ENCODE assay signal across 8 cellular contexts in the genomic region with DNA sequence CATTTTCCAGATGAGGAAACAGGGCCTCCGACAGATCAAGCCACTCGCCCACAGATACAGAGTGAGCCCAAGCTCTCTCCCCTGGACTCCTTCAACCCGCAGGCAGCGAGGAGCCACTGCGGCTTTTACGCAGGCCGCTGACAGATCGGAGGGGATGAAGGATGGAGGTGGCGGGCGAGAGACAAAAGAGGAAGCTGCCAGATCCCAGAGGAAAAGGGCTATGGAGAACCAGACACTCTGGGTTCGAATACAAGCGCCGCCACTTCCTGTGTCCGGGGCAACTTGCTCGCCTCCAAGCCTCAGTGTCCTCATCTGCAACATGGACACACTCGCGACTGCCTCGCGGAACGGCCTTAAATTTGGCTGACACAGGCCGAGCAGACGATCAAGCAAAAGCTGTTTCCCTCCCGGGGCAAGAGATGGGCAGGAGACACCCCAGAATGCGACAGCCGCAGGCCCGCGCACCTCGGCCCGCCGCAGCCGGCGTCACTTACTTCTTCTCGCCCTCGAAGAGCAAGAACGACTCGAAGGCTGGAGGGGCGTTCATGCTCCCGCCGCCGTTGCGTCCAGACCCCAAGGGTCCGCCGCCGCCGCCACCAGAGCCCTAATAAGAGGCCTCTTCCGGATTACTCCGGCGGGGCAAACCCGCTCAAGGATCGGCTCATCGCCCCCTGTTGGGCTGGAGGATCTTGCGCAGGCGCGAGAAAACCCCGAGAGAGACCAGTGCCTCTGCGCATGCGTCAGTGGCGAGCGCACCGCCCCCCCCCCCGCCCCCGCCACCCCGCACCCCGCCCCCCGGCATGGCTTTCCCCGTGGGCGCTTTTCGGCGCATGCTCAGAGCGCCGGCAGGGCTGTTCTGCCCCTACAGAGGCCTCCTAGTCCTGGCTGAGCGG. TPM values are rescaled to one million over a fixed set of nuclear protein-coding genes. Genes with fewer than 3 reads are reported as not detected.
DNase-seq lines count a peak whose midpoint lies in the region; ATAC-seq, FAIRE-seq and TF ChIP-seq lines count a peak whose summit lies in the region.
"Not testable (repeated sequence)": the region's sequence is repeated elsewhere in the genome, so short reads cannot be mapped to it uniquely, and the experiment has no call there.

Gene POLR2J, minus strand, starts transcription at position 609 of the 893 bp plus-strand sequence. Its CDS starts 62 bp downstream, at position 547.

- DNase-seq in GM12865 (ENCODE audit: low read depth) (peak; percentile 89), K562 (ENCODE audit: extremely low read depth in 1 of 4, low spot score in 3 of 4) (peak in 1 of 4 experiments; percentile 91), right cardiac atrium (peak; percentile 72 to 97 (median 95)), putamen (ENCODE audit: low spot score) (peak; percentile 49)
- not testable (repeated sequence) for DNase-seq in H7
- DNase-seq in activated CD4-positive, alpha-beta T cell treated with anti-CD3 and anti-CD28 coated beads for 24 hours (ENCODE audit: low read depth in 2 of 2): peak; percentile 76 to 97

- 1% methylated on average over 16 of the region's 72 CpGs for WGBS in K562 (ENCODE audit: insufficient coverage, low coverage, missing lambda C conversion rate)
- WGBS in right cardiac atrium: under 1% methylated on average over 43 of the region's 72 CpGs

- not testable (repeated sequence) for H3K4me1 ChIP-seq in HUES6 (ENCODE audit: control insufficient read depth, insufficient read depth, low read length); K562 (replicated peaks in 1 of 2; ENCODE audit: control insufficient read depth in 2 of 2, insufficient read depth in 2 of 2, low read length in 2 of 2); right cardiac atrium (ENCODE audit: control insufficient read depth, insufficient read depth, low read length); subcutaneous abdominal adipose tissue (ENCODE audit: control insufficient read depth in 5 of 5, insufficient read depth in 5 of 5, low read length in 5 of 5)

- H3K27me3 ChIP-seq in H7 (ENCODE audit: control insufficient read depth, insufficient read depth, low read length); HUES6 (ENCODE audit: control insufficient read depth, insufficient read depth, low read length); K562 (ENCODE audit: control insufficient read depth in 2 of 2, insufficient read depth in 2 of 2, low read length in 2 of 2); right cardiac atrium (ENCODE audit: control insufficient read depth, insufficient read depth); subcutaneous abdominal adipose tissue (ENCODE audit: control insufficient read depth in 5 of 5, insufficient read depth in 4 of 5, low read length in 5 of 5): not testable (repeated sequence)

- CTCF ChIA-PET in K562 (lab: Yijun Ruan, JAX; ENCODE audit: low intra/inter-chr PET ratio): not testable (repeated sequence)

- H3K4me3 ChIP-seq in GM12865 (ENCODE audit: low read depth, low read length) (peak within 1 kb of the TSS; percentile 41), H7 (ENCODE audit: insufficient read depth, low read depth, low read length) (peak within 1 kb of the TSS; percentile 35), HUES6 (ENCODE audit: low read depth, low read length) (peak within 1 kb of the TSS; percentile 45), K562 (peak within 1 kb of the TSS; percentile 48), subcutaneous abdominal adipose tissue (ENCODE audit: low read depth in 1 of 5, low read length in 5 of 5) (peak within 1 kb of the TSS in 4 of 5 donors; percentile 36 to 55 (median 40))
- H3K4me3 ChIP-seq in right cardiac atrium (ENCODE audit: low read length): not testable (repeated sequence)

- H3K9ac ChIP-seq in HUES6 (ENCODE audit: low read length): not testable (repeated sequence)
- peak within 1 kb of the TSS; percentile 51 to 85; a peak in 3 of 4 replicates for H3K9ac ChIP-seq in K562 (ENCODE audit: insufficient read depth in 1 of 2, low read depth in 2 of 2, low read length in 2 of 2)
- peak within 1 kb of the TSS in 1 of 5 donors; percentile 47 for H3K9ac ChIP-seq in subcutaneous abdominal adipose tissue (ENCODE audit: low read length in 5 of 5)

- not testable (repeated sequence) for TF ChIP-seq EP300 in K562 (IDR thresholded peaks at IDR 0.05; ENCODE audit: low read length)

- not testable (repeated sequence) for H3K36me3 ChIP-seq in H7 (replicated peaks; ENCODE audit: control insufficient read depth, insufficient read depth, low read length); HUES6 (ENCODE audit: control insufficient read depth, insufficient read depth, low read length); K562 (ENCODE audit: control insufficient read depth, insufficient read depth, low read length); subcutaneous abdominal adipose tissue (ENCODE audit: control insufficient read depth in 5 of 5, insufficient read depth in 5 of 5, low read length in 5 of 5)

- H3K9me3 ChIP-seq in HUES6 (ENCODE audit: control insufficient read depth, insufficient read depth, low read depth, low read length); K562 (replicated peaks; ENCODE audit: control insufficient read depth, insufficient read depth, low read depth, low read length); right cardiac atrium (ENCODE audit: control insufficient read depth, low read length); subcutaneous abdominal adipose tissue (ENCODE audit: control insufficient read depth in 5 of 5, low read length in 5 of 5): not testable (repeated sequence)

- not testable (repeated sequence) for TF ChIP-seq RAD21 in K562 (CRISPR knock-in tag; conservative IDR thresholded peaks at IDR 0.05 in 1 of 2, IDR thresholded peaks at IDR 0.05 in 1 of 2)

- ATAC-seq in K562 (peak; percentile 95), right cardiac atrium (peak; percentile 94 to 96)

- peak within 1 kb of the TSS; percentile 84 for H2AFZ ChIP-seq in K562 (ENCODE audit: low read depth, low read length)

- POLR2A ChIA-PET in K562 (lab: Yijun Ruan, JAX): not testable (repeated sequence)

- not testable (repeated sequence) for H4K20me1 ChIP-seq in K562 (replicated peaks; ENCODE audit: control insufficient read depth, insufficient read depth, low read length)

- intact Hi-C loops in K562 (cut with micrococcal nuclease); right cardiac atrium (cut with DNase I): not testable (repeated sequence)

- BruUV-seq in K562 (replicated peaks; lab: Mats Ljungman, UMichigan): TSS peak; percentile 89

- H3K4me2 ChIP-seq in K562 (ENCODE audit: insufficient read depth, low read length): peak within 1 kb of the TSS; percentile 32; the same call in 1 of the 2 replicates

- TF ChIP-seq CTCF in GM12865 (IDR thresholded peaks at IDR 0.05; ENCODE audit: insufficient read depth, low read depth, low read length, missing control alignments): peak; percentile 33
- TF ChIP-seq CTCF in K562 (IDR thresholded peaks at IDR 0.05 in 2 of 3, conservative IDR thresholded peaks at IDR 0.05 in 1 of 3; ENCODE audit: insufficient read depth in 2 of 3, low read depth in 1 of 3, low read length in 3 of 3): peak in 2 of 3 experiments; percentile 47 to 60; a peak in 4 of 6 replicates

- H3K27ac ChIP-seq in HUES6 (ENCODE audit: low read depth, low read length); K562 (ENCODE audit: extremely low read depth, low read depth, low read length); right cardiac atrium (ENCODE audit: low read length); subcutaneous abdominal adipose tissue (ENCODE audit: low read depth, low read length): not testable (repeated sequence)

- in situ Hi-C loops in K562 (cut with MboI): loop anchor here (25.0 kb wide), 1 partner anchor 584 kb away; the partner anchor contains the start of gene FBXL13

- not testable (repeated sequence) for TF ChIP-seq POLR2A in K562 (conservative IDR thresholded peaks at IDR 0.05)

- not testable (repeated sequence) for H3K9me1 ChIP-seq in K562 (ENCODE audit: control insufficient read depth, insufficient read depth, low read length)

- FAIRE-seq in K562 (lab: Jason Lieb, UNC): not testable (repeated sequence)

- not testable (repeated sequence) for H3K79me2 ChIP-seq in K562 (ENCODE audit: control insufficient read depth, insufficient read depth, low read length)

RNA-seq across cellular contexts. Expression of gene POLR2J, which starts in this region (rescaled TPM):
- total RNA-seq in H7 (2014; rRNA removed; shearing (Covaris generic)): 40.9 and 42.2 TPM in 2 replicates
- 11.0 and 31.6 TPM in 2 replicates for total RNA-seq in K562 (2011; cell fraction: chromatin; rRNA removed; ENCODE audit: low replicate concordance)
- 83.9 and 98.7 TPM in 2 replicates for total RNA-seq in K562 (2011; cell fraction: nucleolus; rRNA removed)
- total RNA-seq in K562 (2011; cell fraction: nucleoplasm; rRNA removed): 48.7 and 61.8 TPM in 2 replicates
- total RNA-seq in K562 (2014; rRNA removed): 132 and 160 TPM in 2 replicates
- total RNA-seq in K562 (2014; rRNA removed; fragmentation: Illumina TruSeq; extraction: Trizol): 70.3 and 80.8 TPM in 2 replicates
- 141 TPM in 2 replicates for total RNA-seq in K562 (2015; rRNA removed; fragmentation: Illumina TruSeq; extraction: Trizol)
- total RNA-seq in K562 (2021): 97.8 and 104 TPM in 2 replicates
- 84.6 and 113 TPM in 2 replicates for polyA plus RNA-seq in K562 (2011; rRNA removed)
- 138 and 266 TPM in 2 replicates for polyA plus RNA-seq in K562 (2011; cell fraction: cytosol; rRNA removed)
- 45.6 and 63.7 TPM in 2 replicates for polyA plus RNA-seq in K562 (2011; cell fraction: nucleus; rRNA removed)
- polyA plus RNA-seq in K562 (2012): 130 and 185 TPM in 2 replicates
- polyA plus RNA-seq in K562 (2014; fragmentation: Illumina TruSeq; extraction: Trizol): 220 and 231 TPM in 2 replicates
- polyA plus RNA-seq in K562 (2014; fragmentation: Nextera tagmentation; extraction: Ambion mirVana): 10 to 100 TPM; 32.3 to 85.8 TPM
- polyA plus RNA-seq in K562 (2014; rRNA removed): 175 and 180 TPM in 2 replicates
- polyA minus RNA-seq in K562 (2011; rRNA and poly(A)+ RNA removed): 17.4 and 27.2 TPM in 2 replicates
- 16.4 and 17.5 TPM in 2 replicates for polyA minus RNA-seq in K562 (2011; cell fraction: cytosol; rRNA and poly(A)+ RNA removed)
- 51.5 and 65.8 TPM in 2 replicates for polyA minus RNA-seq in K562 (2011; cell fraction: nucleus; rRNA and poly(A)+ RNA removed)
- total RNA-seq in right cardiac atrium: 10 to 100 TPM; 51.0 to 63.0 (median 58.8) TPM
- 176 TPM for polyA plus RNA-seq in right cardiac atrium
